Comparison of ENCODE assay signal across 11 cellular contexts in genomic region chr6:90369651-90370050, GRCh38.
DNase-seq lines count a peak whose midpoint lies in the region; ATAC-seq and TF ChIP-seq lines count a peak whose summit lies in the region.
"Had no signal": no experiment of that assay in that cellular context is flagged by ENCODE, and none has a peak within 500 bp of the region (broad histone marks: within the 10 kb centered on the region; RNA-seq: fewer than 3 reads in every experiment).

No MANE protein-coding gene starts in this region.

- peaks cover 5% of the 10 kb centered on the region for H3K9me3 ChIP-seq in mesenchymal stem cell (ENCODE audit: control insufficient read depth, low read length)
- no peaks in the 10 kb centered on the region for H3K9me3 ChIP-seq in tibial artery

- peaks cover 4% of the 10 kb centered on the region for H3K9me3 Mint-ChIP-seq in activated CD4-positive, alpha-beta T cell treated with anti-CD3 and anti-CD28 coated beads, Interleukin-2, amount 10 ng/mL, durations not matched to agents 24 days and 14 days
- no peaks in the 10 kb centered on the region for H3K9me3 Mint-ChIP-seq in activated CD4-positive, alpha-beta T cell treated with anti-CD3 and anti-CD28 coated beads, Interleukin-2, amount 10 ng/mL, durations not matched to agents 7 days and 5 days
- H3K9me3 Mint-ChIP-seq: activated naive CD4-positive, alpha-beta T cell treated with anti-CD3 and anti-CD28 coated beads, Interleukin-2, amount 50 U/mL, for 24 hours had no signal

- no peak overlapping the region for H4K91ac ChIP-seq in mesenchymal stem cell (ENCODE audit: low read length)

- no peak overlapping the region for H3K4me2 ChIP-seq in mesenchymal stem cell (ENCODE audit: low read length, poor library complexity, severe bottlenecking)

- H3K27me3 ChIP-seq in mesenchymal stem cell (ENCODE audit: control insufficient read depth in 1 of 2, insufficient read depth in 1 of 2, low read length in 2 of 2) (no peaks in the 10 kb centered on the region), tibial artery (no peaks in the 10 kb centered on the region)

- 41% methylated on average over 5 of the region's 6 CpGs for WGBS in mesenchymal stem cell

- no peaks in the 10 kb centered on the region for H3K79me1 ChIP-seq in mesenchymal stem cell (replicated peaks; ENCODE audit: low read length, poor library complexity, severe bottlenecking)

- H3K9ac ChIP-seq in mesenchymal stem cell (ENCODE audit: low read length) = peak overlapping the region; percentile 30

- H3K36me3 ChIP-seq in mesenchymal stem cell (ENCODE audit: control insufficient read depth in 1 of 2, insufficient read depth in 2 of 2, low read depth in 1 of 2, low read length in 2 of 2) (no peaks in the 10 kb centered on the region), tibial artery (no peaks in the 10 kb centered on the region)

- no peak overlapping the region for H2BK15ac ChIP-seq in mesenchymal stem cell (ENCODE audit: low read depth, poor library complexity, severe bottlenecking)

- H2AFZ ChIP-seq in mesenchymal stem cell (ENCODE audit: low read depth, low read length) = no peak overlapping the region

- peak; percentile 30 for DNase-seq in activated CD4-positive, alpha-beta T cell treated with anti-CD3 and anti-CD28 coated beads, Interleukin-2, amount 10 ng/mL, durations not matched to agents 24 days and 14 days
- no peak for DNase-seq in activated CD4-positive, alpha-beta T cell treated with anti-CD3 and anti-CD28 coated beads, Interleukin-2, amount 10 ng/mL, durations not matched to agents 7 days and 5 days
- peak; percentile 77 for DNase-seq in astrocyte of the hippocampus (ENCODE audit: low read depth, low spot score)
- DNase-seq in mesenchymal stem cell = no peak
- no peak for DNase-seq in tibial artery
- DNase-seq in activated naive CD4-positive, alpha-beta T cell treated with Interleukin-2 at 50 U/mL for 16 hours = no peak
- no peak for DNase-seq in amniotic stem cell (lab: John Stamatoyannopoulos, UW)
- DNase-seq: DND-41, NCI-H1694 had no signal

- H3K4ac ChIP-seq in mesenchymal stem cell (ENCODE audit: low read depth in 1 of 2, low read length in 2 of 2) = no peak overlapping the region

- H3K18ac ChIP-seq in mesenchymal stem cell (ENCODE audit: low read depth in 1 of 2, low read length in 2 of 2) = no peak overlapping the region

- POLR2A ChIA-PET in activated CD4-positive, alpha-beta T cell treated with anti-CD3 and anti-CD28 coated beads, Interleukin-2, amount 10 ng/mL, durations not matched to agents 7 days and 5 days (lab: Charles Lee) = no interaction called here

- H3K27ac Mint-ChIP-seq in activated CD4-positive, alpha-beta T cell treated with anti-CD3 and anti-CD28 coated beads, Interleukin-2, amount 10 ng/mL, durations not matched to agents 24 days and 14 days = no peak overlapping the region
- no peak overlapping the region for H3K27ac Mint-ChIP-seq in activated CD4-positive, alpha-beta T cell treated with anti-CD3 and anti-CD28 coated beads, Interleukin-2, amount 10 ng/mL, durations not matched to agents 7 days and 5 days
- H3K27ac Mint-ChIP-seq: activated naive CD4-positive, alpha-beta T cell treated with anti-CD3 and anti-CD28 coated beads, Interleukin-2, amount 50 U/mL, for 24 hours had no signal

- no peak overlapping the region for H2BK5ac ChIP-seq in mesenchymal stem cell (ENCODE audit: low read depth, low read length, poor library complexity, severe bottlenecking)

- H3K4me1 ChIP-seq in mesenchymal stem cell (ENCODE audit: control insufficient read depth, insufficient read depth, low read depth, low read length) (peaks cover 4% of the 10 kb centered on the region), tibial artery (peaks cover 0 to 15% (median 5%) of the 10 kb centered on the region in 4 donors)

- H3K4me3 ChIP-seq in mesenchymal stem cell (ENCODE audit: insufficient read depth in 1 of 2, low read depth in 1 of 2, low read length in 2 of 2) (peak overlapping the region in 1 of 2 experiments; percentile 26), tibial artery (no peak overlapping the region)

- peaks cover 6% of the 10 kb centered on the region for H3K27me3 Mint-ChIP-seq in activated CD4-positive, alpha-beta T cell treated with anti-CD3 and anti-CD28 coated beads, Interleukin-2, amount 10 ng/mL, durations not matched to agents 24 days and 14 days
- no peaks in the 10 kb centered on the region for H3K27me3 Mint-ChIP-seq in activated CD4-positive, alpha-beta T cell treated with anti-CD3 and anti-CD28 coated beads, Interleukin-2, amount 10 ng/mL, durations not matched to agents 7 days and 5 days
- H3K27me3 Mint-ChIP-seq: activated naive CD4-positive, alpha-beta T cell treated with anti-CD3 and anti-CD28 coated beads, Interleukin-2, amount 50 U/mL, for 24 hours had no signal

- H3K27ac ChIP-seq in mesenchymal stem cell (ENCODE audit: low read length, poor library complexity, severe bottlenecking) (peak overlapping the region; percentile 51), tibial artery (peak overlapping the region; percentile 35 to 38)

- peak overlapping the region in 1 of 2 experiments; percentile 66 for H2BK12ac ChIP-seq in mesenchymal stem cell (ENCODE audit: low read length in 2 of 2)

- no peak for ATAC-seq in GM18502 (IDR thresholded peaks at IDR 0.05; ENCODE audit: poor library complexity, unreplicated experiment)

- CTCF ChIA-PET in activated CD4-positive, alpha-beta T cell treated with anti-CD3 and anti-CD28 coated beads, Interleukin-2, amount 10 ng/mL, durations not matched to agents 7 days and 5 days (lab: Charles Lee) = interaction anchor here (0.6 to 3.1 kb wide), 5 partner anchors 12 to 28 kb away, joined by 4 to 11 read pairs (median 7); no protein-coding TSS in a partner anchor

- peak overlapping the region; percentile 85 for H2AK5ac ChIP-seq in mesenchymal stem cell (ENCODE audit: low read length, severe bottlenecking)

- TF ChIP-seq CTCF in tibial artery (IDR thresholded peaks at IDR 0.05) = no peak

- no peak overlapping the region for H3K4me3 Mint-ChIP-seq in activated CD4-positive, alpha-beta T cell treated with anti-CD3 and anti-CD28 coated beads, Interleukin-2, amount 10 ng/mL, durations not matched to agents 24 days and 14 days
- no peak overlapping the region for H3K4me3 Mint-ChIP-seq in activated CD4-positive, alpha-beta T cell treated with anti-CD3 and anti-CD28 coated beads, Interleukin-2, amount 10 ng/mL, durations not matched to agents 7 days and 5 days
- H3K4me3 Mint-ChIP-seq: activated naive CD4-positive, alpha-beta T cell treated with anti-CD3 and anti-CD28 coated beads, Interleukin-2, amount 50 U/mL, for 24 hours had no signal

- H3K36me3 Mint-ChIP-seq in activated CD4-positive, alpha-beta T cell treated with anti-CD3 and anti-CD28 coated beads, Interleukin-2, amount 10 ng/mL, durations not matched to agents 24 days and 14 days (ENCODE audit: low read depth) = no peaks in the 10 kb centered on the region
- no peaks in the 10 kb centered on the region for H3K36me3 Mint-ChIP-seq in activated CD4-positive, alpha-beta T cell treated with anti-CD3 and anti-CD28 coated beads, Interleukin-2, amount 10 ng/mL, durations not matched to agents 7 days and 5 days (ENCODE audit: low read depth)
- H3K36me3 Mint-ChIP-seq: activated naive CD4-positive, alpha-beta T cell treated with anti-CD3 and anti-CD28 coated beads, Interleukin-2, amount 50 U/mL, for 24 hours had no signal

- H2BK120ac ChIP-seq in mesenchymal stem cell (ENCODE audit: low read depth, low read length) = no peak overlapping the region

- H3K14ac ChIP-seq in mesenchymal stem cell (ENCODE audit: low read length in 2 of 2) = no peak overlapping the region

- no peak overlapping the region for H3K23ac ChIP-seq in mesenchymal stem cell (ENCODE audit: low read length in 2 of 2)

- no peak overlapping the region for H4K8ac ChIP-seq in mesenchymal stem cell (ENCODE audit: low read length)

- peaks cover 16% of the 10 kb centered on the region for H3K4me1 Mint-ChIP-seq in activated CD4-positive, alpha-beta T cell treated with anti-CD3 and anti-CD28 coated beads, Interleukin-2, amount 10 ng/mL, durations not matched to agents 24 days and 14 days
- H3K4me1 Mint-ChIP-seq in activated CD4-positive, alpha-beta T cell treated with anti-CD3 and anti-CD28 coated beads, Interleukin-2, amount 10 ng/mL, durations not matched to agents 7 days and 5 days = peaks cover 25% of the 10 kb centered on the region

- intact Hi-C loops in activated CD4-positive, alpha-beta T cell treated with anti-CD3 and anti-CD28 coated beads, Interleukin-2, amount 10 ng/mL, durations not matched to agents 24 days and 14 days (cut with micrococcal nuclease) = loop anchor here (1.0 to 2.0 kb wide), 2 partner anchors 17 to 23 kb away; no protein-coding TSS in a partner anchor
- intact Hi-C loops in tibial artery (cut with DNase I; ENCODE audit: low total_unique reads) = loop anchor here (5.0 to 10.0 kb wide), 2 partner anchors 75 to 272 kb away; partner anchors contain the start of gene BACH2

Comparison
In these comparisons a context has a peak if more than half of its experiments do, and no peak if none do; other contexts are left out.
1. DNase-seq: peak in activated CD4-positive, alpha-beta T cell treated with anti-CD3 and anti-CD28 coated beads, Interleukin-2, amount 10 ng/mL, durations not matched to agents 24 days and 14 days (single experiment) and astrocyte of the hippocampus (single experiment); none in activated CD4-positive, alpha-beta T cell treated with anti-CD3 and anti-CD28 coated beads, Interleukin-2, amount 10 ng/mL, durations not matched to agents 7 days and 5 days (single experiment), mesenchymal stem cell (single experiment), tibial artery (0 of 2), activated naive CD4-positive, alpha-beta T cell treated with Interleukin-2 at 50 U/mL for 16 hours (single experiment) and amniotic stem cell (single experiment).